Comparison of ENCODE assay signal across 8 cellular contexts in genomic region chr9:131739988-131740648, GRCh38. TPM values are rescaled to one million over a fixed set of nuclear protein-coding genes. Genes with fewer than 3 reads are reported as not detected.
DNase-seq lines count a peak whose midpoint lies in the region; ATAC-seq and TF ChIP-seq lines count a peak whose summit lies in the region.

Gene RAPGEF1 (minus strand): TSS chr9:131740076. CDS start chr9:131739830, 246 bp downstream.

- peaks cover 6% of the 10 kb centered on the region for H3K4me1 ChIP-seq in neural progenitor cell

- H2AFZ ChIP-seq in neural progenitor cell (replicated peaks) = peak within 1 kb of the TSS; percentile 86

- no peaks in the 10 kb centered on the region for H3K27me3 Mint-ChIP-seq in activated T-helper 2 cell treated with anti-CD3 and anti-CD28 coated beads, Interferon-gamma antibody, Interleukin-2, Interleukin-4, amounts not matched to agents 10 μg/mL and 5 μg/mL and 100 μg/mL, durations not matched to agents 14 hours and 24 hours and 36 hours (ENCODE audit: low read depth)
- peaks cover 11% of the 10 kb centered on the region for H3K27me3 Mint-ChIP-seq in neural progenitor cell (ENCODE audit: insufficient read depth, low read depth)

- DNase-seq in NCI-H2107 (lab: John Stamatoyannopoulos, UW) = peak; percentile 56
- no peak for DNase-seq in NCI-H2107 treated with DMSO at 0.1 percent for 48 hours (lab: John Stamatoyannopoulos, UW; ENCODE audit: unreplicated experiment)
- peak; percentile 78 for DNase-seq in OCI-M1 (lab: John Stamatoyannopoulos, UW)
- DNase-seq in activated T-helper 2 cell treated with anti-CD3 and anti-CD28 coated beads, Interferon-gamma antibody, Interleukin-2, Interleukin-4, amounts not matched to agents 10 μg/mL and 5 μg/mL and 100 μg/mL, durations not matched to agents 14 hours and 24 hours and 36 hours (ENCODE audit: low spot score) = peak; percentile 82
- DNase-seq in fibroblast of villous mesenchyme (ENCODE audit: low read depth) = peak; percentile 38
- peak; percentile 84 for DNase-seq in neural progenitor cell (ENCODE audit: low spot score)
- DNase-seq in substantia nigra (lab: John Stamatoyannopoulos, UW) = peak in 42 of 49 donors; percentile 9 to 85 (median 52)

- H3K9me3 ChIP-seq in neural progenitor cell (ENCODE audit: low read depth) = no peaks in the 10 kb centered on the region

- peak within 1 kb of the TSS; percentile 83 for H3K27ac Mint-ChIP-seq in activated T-helper 2 cell treated with anti-CD3 and anti-CD28 coated beads, Interferon-gamma antibody, Interleukin-2, Interleukin-4, amounts not matched to agents 10 μg/mL and 5 μg/mL and 100 μg/mL, durations not matched to agents 14 hours and 24 hours and 36 hours
- peak within 1 kb of the TSS; percentile 62 for H3K27ac Mint-ChIP-seq in neural progenitor cell

- H3F3A ChIP-seq in neural progenitor cell (ENCODE audit: low read depth) = no peaks in the 10 kb centered on the region

- H3K4me3 ChIP-seq in fibroblast of villous mesenchyme (ENCODE audit: low read depth, low read length) (peak within 1 kb of the TSS; percentile 68), neural progenitor cell (peak within 1 kb of the TSS; percentile 79)

- intact Hi-C loops in activated T-helper 2 cell treated with anti-CD3 and anti-CD28 coated beads, Interferon-gamma antibody, Interleukin-2, Interleukin-4, amounts not matched to agents 10 μg/mL and 5 μg/mL and 100 μg/mL, durations not matched to agents 14 hours and 24 hours and 36 hours (cut with micrococcal nuclease) = no loop called here

- peak within 1 kb of the TSS; percentile 76 for H3K4me2 ChIP-seq in neural progenitor cell

- peaks cover 44% of the 10 kb centered on the region for H3K79me2 ChIP-seq in neural progenitor cell (ENCODE audit: low read depth)

- H4K20me1 ChIP-seq in neural progenitor cell (ENCODE audit: low read depth) = peaks cover 22% of the 10 kb centered on the region

- no peaks in the 10 kb centered on the region for H3K27me3 ChIP-seq in neural progenitor cell

- no peaks in the 10 kb centered on the region for H3K36me3 ChIP-seq in neural progenitor cell

- peak; percentile 55 for ATAC-seq in HG02885 (IDR thresholded peaks at IDR 0.05; ENCODE audit: poor library complexity, unreplicated experiment)

- H3K27ac ChIP-seq in neural progenitor cell (no peak within 1 kb of the TSS), substantia nigra (ENCODE audit: low read depth, low read length, poor library complexity, severe bottlenecking) (peak within 1 kb of the TSS; percentile 74)

- no peaks in the 10 kb centered on the region for H3K9me3 Mint-ChIP-seq in activated T-helper 2 cell treated with anti-CD3 and anti-CD28 coated beads, Interferon-gamma antibody, Interleukin-2, Interleukin-4, amounts not matched to agents 10 μg/mL and 5 μg/mL and 100 μg/mL, durations not matched to agents 14 hours and 24 hours and 36 hours
- H3K9me3 Mint-ChIP-seq in neural progenitor cell = peaks cover 9% of the 10 kb centered on the region

- H3K9ac ChIP-seq in neural progenitor cell = no peak within 1 kb of the TSS

- TF ChIP-seq CTCF in fibroblast of villous mesenchyme (IDR thresholded peaks at IDR 0.05; ENCODE audit: insufficient read depth, low read depth, low read length) (peak; percentile 70), neural progenitor cell (IDR thresholded peaks at IDR 0.05) (peak; percentile 76)

- peaks cover 52% of the 10 kb centered on the region for H3K4me1 Mint-ChIP-seq in activated T-helper 2 cell treated with anti-CD3 and anti-CD28 coated beads, Interferon-gamma antibody, Interleukin-2, Interleukin-4, amounts not matched to agents 10 μg/mL and 5 μg/mL and 100 μg/mL, durations not matched to agents 14 hours and 24 hours and 36 hours (ENCODE audit: low read depth)
- peaks cover 23% of the 10 kb centered on the region for H3K4me1 Mint-ChIP-seq in neural progenitor cell

- H3K4me3 Mint-ChIP-seq in activated T-helper 2 cell treated with anti-CD3 and anti-CD28 coated beads, Interferon-gamma antibody, Interleukin-2, Interleukin-4, amounts not matched to agents 10 μg/mL and 5 μg/mL and 100 μg/mL, durations not matched to agents 14 hours and 24 hours and 36 hours (ENCODE audit: low read depth) = peak within 1 kb of the TSS; percentile 93
- peak within 1 kb of the TSS; percentile 95 for H3K4me3 Mint-ChIP-seq in neural progenitor cell

- peaks cover 26% of the 10 kb centered on the region for H3K36me3 Mint-ChIP-seq in activated T-helper 2 cell treated with anti-CD3 and anti-CD28 coated beads, Interferon-gamma antibody, Interleukin-2, Interleukin-4, amounts not matched to agents 10 μg/mL and 5 μg/mL and 100 μg/mL, durations not matched to agents 14 hours and 24 hours and 36 hours (ENCODE audit: low read depth)
- peaks cover 19% of the 10 kb centered on the region for H3K36me3 Mint-ChIP-seq in neural progenitor cell

RNA-seq across cellular contexts. Expression of gene RAPGEF1, which starts in this region (rescaled TPM):
- 133 and 136 TPM in 2 replicates for total RNA-seq in activated T-helper 2 cell treated with anti-CD3 and anti-CD28 coated beads, Interferon-gamma antibody, Interleukin-2, Interleukin-4, amounts not matched to agents 10 μg/mL and 5 μg/mL and 100 μg/mL, durations not matched to agents 14 hours and 24 hours and 36 hours
- total RNA-seq in fibroblast of villous mesenchyme (22.9 and 27.7 TPM in 2 replicates), neural progenitor cell (ENCODE audit: low replicate concordance) (33.3 and 34.6 TPM in 2 replicates)
